In genomic region chr11:122723576-122723975, GRCh38 we compare ENCODE assay signal across 15 cellular contexts.
A peak's percentile ranks its signal among the peaks of the same experiment; 100 is the strongest.
DNase-seq lines count a peak whose midpoint lies in the region; ATAC-seq and TF ChIP-seq lines count a peak whose summit lies in the region.
"Had no signal": no experiment of that assay in that cellular context is flagged by ENCODE, and none has a peak within 500 bp of the region (broad histone marks: within the 10 kb centered on the region; RNA-seq: fewer than 3 reads in every experiment).

No MANE protein-coding gene starts in this region.

- intact Hi-C loops in CD4-positive, alpha-beta T cell (cut with DNase I, micrococcal nuclease), result no loop called here

- no peak for DNase-seq in CD4-positive, alpha-beta T cell
- DNase-seq in Kasumi-1 (lab: John Stamatoyannopoulos, UW) (peak; percentile 63 to 65), myocyte (ENCODE audit: low read depth) (peak; percentile 35), RKO (ENCODE audit: low spot score) (no peak), foreskin fibroblast (no peak), HuH-7.5 (ENCODE audit: low spot score) (no peak)
- peak; percentile 64 for DNase-seq in activated T-cell treated with anti-CD3 and anti-CD28 coated beads, Interleukin-2, amount 50 U/mL, for 48 hours
- DNase-seq: activated CD8-positive, alpha-beta memory T cell treated with anti-CD3 and anti-CD28 coated beads, Interleukin-2, amount 50 U/mL, for 48 hours; dermis blood vessel endothelial cell; left ventricle myocardium inferior; NCI-H526 treated with DMSO at 0.1 percent for 48 hours; transverse colon had no signal

- peak overlapping the region; percentile 1 for H3K4me3 Mint-ChIP-seq in CD4-positive, alpha-beta T cell

- CTCF ChIA-PET in CD4-positive, alpha-beta T cell (lab: Charles Lee), result no interaction called here

- POLR2A ChIA-PET in CD4-positive, alpha-beta T cell (lab: Charles Lee), result interaction anchor here (1.1 to 3.5 kb wide), 2 partner anchors 27 to 68 kb away, joined by 5 to 32 read pairs; partner anchors contain the start of gene UBASH3B

- no peaks in the 10 kb centered on the region for H3K36me3 Mint-ChIP-seq in CD4-positive, alpha-beta T cell (ENCODE audit: low read depth)

- no peak overlapping the region for H3K4me3 ChIP-seq in foreskin fibroblast (ENCODE audit: low read depth in 1 of 2, low read length in 2 of 2)
- H3K4me3 ChIP-seq: left ventricle myocardium inferior, transverse colon had no signal

- ATAC-seq in CD4-positive, alpha-beta T cell (ENCODE audit: poor library complexity), result no peak
- ATAC-seq in HG03521 (IDR thresholded peaks at IDR 0.05; ENCODE audit: unreplicated experiment), result no peak
- ATAC-seq: SK-N-SH treated with all-trans-retinoic acid at 6 μM for 48 hours had no signal

- no peak overlapping the region for H3K27ac ChIP-seq in CD4-positive, alpha-beta T cell (ENCODE audit: low read depth, low read length)
- H3K27ac ChIP-seq: left ventricle myocardium inferior, parathyroid adenoma, transverse colon had no signal

- TF ChIP-seq CTCF in CD4-positive, alpha-beta T cell (IDR thresholded peaks at IDR 0.05), result no peak
- no peak for TF ChIP-seq CTCF in foreskin fibroblast (IDR thresholded peaks at IDR 0.05; ENCODE audit: low read depth, low read length)

- no peaks in the 10 kb centered on the region for H3K27me3 ChIP-seq in CD4-positive, alpha-beta T cell (ENCODE audit: control insufficient read depth, insufficient read depth, low read length)
- H3K27me3 ChIP-seq: transverse colon had no signal

- peaks cover 79% of the 10 kb centered on the region for H3K4me1 Mint-ChIP-seq in CD4-positive, alpha-beta T cell (ENCODE audit: low read depth)

- no peaks in the 10 kb centered on the region for H3K27me3 Mint-ChIP-seq in CD4-positive, alpha-beta T cell

- no peaks in the 10 kb centered on the region for H3K9me3 ChIP-seq in CD4-positive, alpha-beta T cell (ENCODE audit: control insufficient read depth, low read length)
- H3K9me3 ChIP-seq: left ventricle myocardium inferior, transverse colon had no signal

- H3K27ac Mint-ChIP-seq in CD4-positive, alpha-beta T cell, result peak overlapping the region; percentile 65

- no peaks in the 10 kb centered on the region for H3K9me3 Mint-ChIP-seq in CD4-positive, alpha-beta T cell

Comparison
In these comparisons a context has a peak if more than half of its experiments do, and no peak if none do; other contexts are left out.
1. DNase-seq: peak in Kasumi-1 (2 of 2), activated T-cell treated with anti-CD3 and anti-CD28 coated beads, Interleukin-2, amount 50 U/mL, for 48 hours (2 of 2) and myocyte (single experiment); none in CD4-positive, alpha-beta T cell (0 of 10), RKO (single experiment), foreskin fibroblast (0 of 2) and HuH-7.5 (single experiment).